26 cellular contexts compared by ENCODE assay signal in genomic region chr9:138097501-138097991, GRCh38.
DNase-seq lines count a peak whose midpoint lies in the region; ATAC-seq and TF ChIP-seq lines count a peak whose summit lies in the region.
"Had no signal": no experiment of that assay in that cellular context is flagged by ENCODE, and none has a peak within 500 bp of the region (broad histone marks: within the 10 kb centered on the region; RNA-seq: fewer than 3 reads in every experiment).

No MANE protein-coding gene starts in this region.

- H3K4me3 ChIP-seq in neuronal stem cell (ENCODE audit: low read length in 2 of 2) = peak overlapping the region in 1 of 2 donors; percentile 5
- H3K4me3 ChIP-seq: esophagus squamous epithelium, GM12878, GM23338, K562, smooth muscle cell had no signal

- ATAC-seq in stimulated activated naive CD8-positive, alpha-beta T cell treated with anti-CD3 and anti-CD28 coated beads, Interleukin-15, amount 100 ng/mL, for 72 hours = peak; percentile 37
- ATAC-seq in stimulated activated naive CD8-positive, alpha-beta T cell treated with anti-CD3 and anti-CD28 coated beads, Interleukin-15, Interleukin-2, amounts not matched to agents 100 U/mL and 50 U/mL, for 24 hours = no peak
- ATAC-seq: GM12878, GM23338, K562, left ventricle myocardium superior had no signal

- WGBS in neuronal stem cell (ENCODE audit: extremely low coverage in 2 of 2, insufficient read length in 2 of 2, insufficient replicate concordance in 1 of 2), 2 donors = no CpG with 5 or more reads among the region's 13 CpGs

- no peak overlapping the region for H3K23ac ChIP-seq in neuronal stem cell (ENCODE audit: low read depth, low read length, poor library complexity)

- H3K4me3 Mint-ChIP-seq in stimulated activated naive CD8-positive, alpha-beta T cell treated with anti-CD3 and anti-CD28 coated beads, Interleukin-15, amount 100 ng/mL, for 72 hours = no peak overlapping the region
- no peak overlapping the region for H3K4me3 Mint-ChIP-seq in chondrocyte (ENCODE audit: unreplicated experiment)
- H3K4me3 Mint-ChIP-seq: CD4-positive, CD25-positive, alpha-beta regulatory T cell; GM23338; neural crest cell had no signal

- no peak overlapping the region for H2AFZ ChIP-seq in neuronal stem cell (ENCODE audit: low read length)
- H2AFZ ChIP-seq: GM23338 had no signal

- H2BK5ac ChIP-seq in neuronal stem cell (ENCODE audit: low read length) = no peak overlapping the region

- H3K36me3 ChIP-seq in neuronal stem cell (replicated peaks in 1 of 2; ENCODE audit: control insufficient read depth in 2 of 2, insufficient read depth in 2 of 2, low read length in 2 of 2) = no peaks in the 10 kb centered on the region
- H3K36me3 ChIP-seq: esophagus squamous epithelium had no signal

- H3K9ac ChIP-seq in neuronal stem cell (ENCODE audit: low read depth, low read length, poor library complexity) = peak overlapping the region; percentile 36

- no peak overlapping the region for H4K91ac ChIP-seq in neuronal stem cell (ENCODE audit: low read depth, low read length, poor library complexity)

- peaks cover 0 to 16% of the 10 kb centered on the region in 2 donors for H3K9me3 ChIP-seq in neuronal stem cell (replicated peaks in 1 of 2; ENCODE audit: control insufficient read depth in 2 of 2, insufficient read depth in 1 of 2, low read depth in 1 of 2, low read length in 2 of 2)
- H3K9me3 ChIP-seq: esophagus squamous epithelium had no signal

- H3K4me1 ChIP-seq in neuronal stem cell (ENCODE audit: control insufficient read depth in 2 of 2, insufficient read depth in 1 of 2, low read depth in 1 of 2, low read length in 2 of 2) = peaks cover 0 to 3% of the 10 kb centered on the region in 2 donors
- H3K4me1 ChIP-seq: esophagus squamous epithelium had no signal

- H3K27ac ChIP-seq in neuronal stem cell (replicated peaks; ENCODE audit: low read length) = no peak overlapping the region
- H3K27ac ChIP-seq: esophagus squamous epithelium, RWPE1 had no signal

- H3K18ac ChIP-seq in neuronal stem cell (ENCODE audit: low read length) = peak overlapping the region; percentile 25

- H3K36me3 Mint-ChIP-seq in chondrocyte (ENCODE audit: low read depth) = no peaks in the 10 kb centered on the region
- H3K36me3 Mint-ChIP-seq: CD4-positive, CD25-positive, alpha-beta regulatory T cell had no signal

- H3K4ac ChIP-seq in neuronal stem cell (ENCODE audit: low read length) = no peak overlapping the region

- no peak overlapping the region for H2BK15ac ChIP-seq in neuronal stem cell (ENCODE audit: low read length)

- peaks cover 4% of the 10 kb centered on the region for H3K79me1 ChIP-seq in neuronal stem cell (ENCODE audit: low read depth, low read length)

- H3K14ac ChIP-seq in neuronal stem cell (ENCODE audit: low read length) = peak overlapping the region; percentile 84

- H3K27ac Mint-ChIP-seq in stimulated activated naive CD8-positive, alpha-beta T cell treated with anti-CD3 and anti-CD28 coated beads, Interleukin-15, amount 100 ng/mL, for 72 hours = peak overlapping the region in 1 of 2 donors; percentile 1
- no peak overlapping the region for H3K27ac Mint-ChIP-seq in chondrocyte (ENCODE audit: unreplicated experiment)
- H3K27ac Mint-ChIP-seq: CD4-positive, CD25-positive, alpha-beta regulatory T cell; GM23338 had no signal

- no peaks in the 10 kb centered on the region for H3K9me3 Mint-ChIP-seq in stimulated activated naive CD8-positive, alpha-beta T cell treated with anti-CD3 and anti-CD28 coated beads, Interleukin-15, amount 100 ng/mL, for 72 hours
- peaks cover 23% of the 10 kb centered on the region for H3K9me3 Mint-ChIP-seq in chondrocyte (ENCODE audit: low read depth)

- no peaks in the 10 kb centered on the region for H3K27me3 ChIP-seq in neuronal stem cell (ENCODE audit: control insufficient read depth in 3 of 3, insufficient read depth in 3 of 3, low read depth in 1 of 3, low read length in 3 of 3)

- no peak overlapping the region for H2BK12ac ChIP-seq in neuronal stem cell (ENCODE audit: low read length)

- H3K27me3 Mint-ChIP-seq in stimulated activated naive CD8-positive, alpha-beta T cell treated with anti-CD3 and anti-CD28 coated beads, Interleukin-15, amount 100 ng/mL, for 72 hours = no peaks in the 10 kb centered on the region
- H3K27me3 Mint-ChIP-seq in chondrocyte (ENCODE audit: low read depth) = peaks cover 1% of the 10 kb centered on the region
- H3K27me3 Mint-ChIP-seq: CD4-positive, CD25-positive, alpha-beta regulatory T cell had no signal

- H2BK120ac ChIP-seq in neuronal stem cell (ENCODE audit: low read depth, low read length) = no peak overlapping the region

- no peak for TF ChIP-seq CTCF in chondrocyte (IDR thresholded peaks at IDR 0.05)

- H2AK5ac ChIP-seq in neuronal stem cell (ENCODE audit: low read depth, low read length) = no peak overlapping the region

- DNase-seq in stimulated activated naive CD8-positive, alpha-beta T cell treated with anti-CD3 and anti-CD28 coated beads, Interleukin-15, amount 100 ng/mL, for 72 hours = peak in 1 of 2 donors; percentile 6
- DNase-seq in stimulated activated naive CD8-positive, alpha-beta T cell treated with anti-CD3 and anti-CD28 coated beads, Interleukin-15, Interleukin-2, amounts not matched to agents 100 U/mL and 50 U/mL, for 24 hours = no peak
- peak; percentile 30 for DNase-seq in cerebellar cortex (ENCODE audit: low spot score)
- DNase-seq in neuronal stem cell (ENCODE audit: low spot score) = no peak
- DNase-seq in inferior parietal cortex (ENCODE audit: extremely low spot score) = no peak
- DNase-seq in chondrocyte (ENCODE audit: low spot score) = no peak
- no peak for DNase-seq in activated CD4-positive, alpha-beta T cell treated with anti-CD3 and anti-CD28 coated beads for 48 hours
- DNase-seq: activated CD4-positive, alpha-beta T cell treated with anti-CD3 and anti-CD28 coated beads for 1 hour; activated naive CD4-positive, alpha-beta T cell; CD4-positive, CD25-positive, alpha-beta regulatory T cell; central memory CD4-positive, alpha-beta T cell; DMS153; effector memory CD4-positive, alpha-beta T cell; esophagus squamous epithelium; left ventricle myocardium superior; MM.1S; NCI-H146; NCI-H2171; NCI-H526; stimulated activated CD4-positive, alpha-beta T cell treated with anti-CD3 and anti-CD28 coated beads, Interleukin-4, amount 100 ng/mL, for 4 hours had no signal

- H3K4me2 ChIP-seq in neuronal stem cell (ENCODE audit: insufficient read depth, low read length, poor library complexity, severe bottlenecking) = no peak overlapping the region
- H3K4me2 ChIP-seq: GM23338, smooth muscle cell had no signal

- no peaks in the 10 kb centered on the region for H3K4me1 Mint-ChIP-seq in stimulated activated naive CD8-positive, alpha-beta T cell treated with anti-CD3 and anti-CD28 coated beads, Interleukin-15, amount 100 ng/mL, for 72 hours
- H3K4me1 Mint-ChIP-seq in chondrocyte (ENCODE audit: low read depth) = no peaks in the 10 kb centered on the region
- H3K4me1 Mint-ChIP-seq: CD4-positive, CD25-positive, alpha-beta regulatory T cell; GM23338; neural crest cell had no signal

- H4K8ac ChIP-seq in neuronal stem cell (ENCODE audit: low read depth, low read length) = no peak overlapping the region
